Comparison of ENCODE assay signal across 20 cellular contexts in the genomic region with DNA sequence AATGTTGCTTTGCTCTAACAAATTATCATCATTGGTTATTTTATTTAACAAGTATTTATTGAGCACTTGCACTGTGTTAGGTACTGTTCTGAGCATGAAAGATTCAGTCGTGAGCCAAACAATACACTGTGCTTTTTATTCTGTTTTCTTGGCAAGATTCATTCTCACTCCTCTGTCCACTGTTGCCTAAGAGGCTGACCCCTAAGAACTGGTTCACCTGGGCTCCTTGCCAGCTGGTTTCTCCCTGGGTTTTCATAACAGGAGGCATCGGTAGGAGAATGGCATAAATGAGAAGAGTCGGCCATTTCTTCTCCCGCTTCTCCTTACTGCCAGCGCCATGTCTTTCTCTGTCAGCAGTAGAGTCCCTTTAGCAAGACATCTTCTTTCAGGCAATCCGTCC.
"Had no signal": no experiment of that assay in that cellular context is flagged by ENCODE, and none has a peak within 500 bp of the region (broad histone marks: within the 10 kb centered on the region; RNA-seq: fewer than 3 reads in every experiment).

No MANE protein-coding gene starts in this region.

- DNase-seq: activated B cell treated with CpG ODN at 0.5 μM for 24 hours; activated CD4-positive, alpha-beta T cell treated with anti-CD3 and anti-CD28 coated beads, Interleukin-2, amount 50 U/mL, for 1 hour; activated CD8-positive, alpha-beta T cell treated with anti-CD3 and anti-CD28 coated beads for 36 hours; activated T-cell treated with anti-CD3 and anti-CD28 coated beads, Interleukin-2, amount 50 U/mL, for 4 hours; anterior cingulate cortex; cerebellar nuclear complex; dorsolateral prefrontal cortex; effector memory CD8-positive, alpha-beta T cell; kidney glomerular epithelial cell; left lung; mucosa of descending colon; sigmoid colon; stimulated activated CD4-positive, alpha-beta T cell treated with anti-CD3 and anti-CD28 coated beads, Interleukin-2, amount 100 ng/mL, for 24 hours; stimulated activated naive B cell treated with anti-CD40 and anti-IgM and Interleukin-4, amounts not matched to agents 10 μg/mL and 1 μg/mL and 100 μg/mL, for 72 hours; stomach; T-helper 1 cell; transverse colon had no signal

- H3K27me3 ChIP-seq: cardiac muscle cell, left lung, sigmoid colon, stomach, transverse colon had no signal

- H3K27ac ChIP-seq: cardiac muscle cell, coronary artery, dorsolateral prefrontal cortex, left lung, sigmoid colon, stomach, transverse colon had no signal

- H3K4me3 ChIP-seq: cardiac muscle cell, coronary artery, dorsolateral prefrontal cortex, left lung, mucosa of descending colon, sigmoid colon, smooth muscle cell, stomach, transverse colon had no signal

- H3K9me3 ChIP-seq: left lung, mucosa of descending colon, sigmoid colon, stomach, transverse colon had no signal

- H3K36me3 ChIP-seq: cardiac muscle cell, left lung, sigmoid colon, stomach, transverse colon had no signal

- H3K4me1 ChIP-seq: left lung, sigmoid colon, stomach, transverse colon had no signal
